11 cellular contexts compared by ENCODE assay signal in the genomic region with DNA sequence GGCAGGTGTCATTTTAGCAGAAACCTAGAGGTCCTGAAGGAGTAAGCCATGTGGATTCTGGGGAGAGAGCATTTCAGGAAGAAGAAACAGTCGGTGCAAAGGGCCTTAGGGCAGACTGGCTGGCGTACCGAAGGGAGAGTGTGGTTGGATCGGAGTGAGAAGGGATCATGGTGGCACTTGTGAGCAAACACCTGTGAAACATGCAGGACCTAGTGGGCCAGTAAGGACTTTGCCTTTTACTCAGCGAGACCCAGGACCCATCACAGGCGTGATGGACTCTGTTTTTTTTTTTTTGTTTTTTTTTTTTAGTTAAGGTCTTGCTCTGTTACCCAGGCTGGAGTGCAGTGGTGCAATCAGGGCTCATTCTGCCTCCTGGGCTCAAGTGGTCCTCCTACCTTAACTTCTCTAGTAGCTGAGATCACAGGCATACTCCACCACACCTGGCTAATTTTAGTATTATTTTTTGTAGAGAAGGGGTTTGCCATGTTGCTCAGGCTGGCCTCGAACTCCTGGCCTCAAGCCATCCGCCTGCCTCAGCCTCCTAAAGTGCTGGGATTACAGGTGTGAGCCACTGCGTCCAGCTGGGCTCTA. TPM values are rescaled to one million over a fixed set of nuclear protein-coding genes. Genes with fewer than 3 reads are reported as not detected.
DNase-seq lines count a peak whose midpoint lies in the region; ATAC-seq and TF ChIP-seq lines count a peak whose summit lies in the region.
"Had no signal": no experiment of that assay in that cellular context is flagged by ENCODE, and none has a peak within 500 bp of the region (broad histone marks: within the 10 kb centered on the region; RNA-seq: fewer than 3 reads in every experiment).

No MANE protein-coding gene starts in this region.

- peaks cover 14 to 15% of the 10 kb centered on the region in 2 donors for H3K4me1 Mint-ChIP-seq in stimulated activated naive B cell treated with anti-CD40 and anti-IgM and Interleukin-4, amounts not matched to agents 10 μg/mL and 1 μg/mL and 100 μg/mL, for 72 hours

- peaks cover 12% of the 10 kb centered on the region for H3K4me1 ChIP-seq in mammary epithelial cell (ENCODE audit: insufficient read depth, low read length)
- no peaks in the 10 kb centered on the region for H3K4me1 ChIP-seq in breast epithelium
- H3K4me1 ChIP-seq: pancreas had no signal

- no peak overlapping the region for H3K4me3 ChIP-seq in mammary epithelial cell (replicated peaks in 1 of 3; ENCODE audit: insufficient read depth in 1 of 3, low read depth in 2 of 3, low read length in 3 of 3)
- H3K4me3 ChIP-seq in breast epithelium, result no peak overlapping the region
- peak overlapping the region; percentile 1 for H3K4me3 ChIP-seq in fibroblast of mammary gland (ENCODE audit: control insufficient read depth, low read depth, low read length)
- H3K4me3 ChIP-seq: pancreas had no signal

- no peaks in the 10 kb centered on the region for H3K36me3 Mint-ChIP-seq in stimulated activated naive B cell treated with anti-CD40 and anti-IgM and Interleukin-4, amounts not matched to agents 10 μg/mL and 1 μg/mL and 100 μg/mL, for 72 hours

- BruUV-seq in mammary epithelial cell (replicated peaks; lab: Mats Ljungman, UMichigan), result no TSS peak

- CTCF ChIA-PET in mammary epithelial cell (lab: Charles Lee; ENCODE audit: low non-redundant PET), result no interaction called here

- peaks cover 0 to 11% of the 10 kb centered on the region in 2 donors for H3K27me3 Mint-ChIP-seq in stimulated activated naive B cell treated with anti-CD40 and anti-IgM and Interleukin-4, amounts not matched to agents 10 μg/mL and 1 μg/mL and 100 μg/mL, for 72 hours

- no peaks in the 10 kb centered on the region for H3K9me3 Mint-ChIP-seq in stimulated activated naive B cell treated with anti-CD40 and anti-IgM and Interleukin-4, amounts not matched to agents 10 μg/mL and 1 μg/mL and 100 μg/mL, for 72 hours
- H3K9me3 Mint-ChIP-seq: T-helper 1 cell treated with Interleukin-12 subunit alpha and Interleukin-12 subunit beta and Interleukin-4 antibody, amounts not matched to agents 30 μg/mL and 1 μg/mL, for 36 hours had no signal

- no peak overlapping the region for H3K27ac ChIP-seq in mammary epithelial cell (ENCODE audit: insufficient read depth, low read depth, low read length)
- no peak overlapping the region for H3K27ac ChIP-seq in breast epithelium

- H3K27ac Mint-ChIP-seq in stimulated activated naive B cell treated with anti-CD40 and anti-IgM and Interleukin-4, amounts not matched to agents 10 μg/mL and 1 μg/mL and 100 μg/mL, for 72 hours, result peak overlapping the region; percentile 79
- H3K27ac Mint-ChIP-seq: T-helper 1 cell treated with Interleukin-12 subunit alpha and Interleukin-12 subunit beta and Interleukin-4 antibody, amounts not matched to agents 30 μg/mL and 1 μg/mL, for 36 hours had no signal

- H3K79me2 ChIP-seq in mammary epithelial cell (ENCODE audit: insufficient read depth, low read length), result no peaks in the 10 kb centered on the region

- peak overlapping the region; percentile 26 to 40 for H3K4me3 Mint-ChIP-seq in stimulated activated naive B cell treated with anti-CD40 and anti-IgM and Interleukin-4, amounts not matched to agents 10 μg/mL and 1 μg/mL and 100 μg/mL, for 72 hours
- H3K4me3 Mint-ChIP-seq: T-helper 1 cell treated with Interleukin-12 subunit alpha and Interleukin-12 subunit beta and Interleukin-4 antibody, amounts not matched to agents 30 μg/mL and 1 μg/mL, for 36 hours had no signal

- DNase-seq in mammary epithelial cell, result no peak
- no peak for DNase-seq in breast epithelium (ENCODE audit: low spot score in 2 of 2)
- DNase-seq in fibroblast of mammary gland (ENCODE audit: low read depth), result no peak
- DNase-seq in stimulated activated naive B cell treated with anti-CD40 and anti-IgM and Interleukin-4, amounts not matched to agents 10 μg/mL and 1 μg/mL and 100 μg/mL, for 72 hours, result no peak
- DNase-seq in AG20443 (ENCODE audit: low spot score), result no peak
- no peak for DNase-seq in islet precursor cell
- DNase-seq: foreskin melanocyte, NCI-H774, pancreas had no signal

- TF ChIP-seq POLR2A in breast epithelium (IDR thresholded peaks at IDR 0.05), result no peak

- no peak for ATAC-seq in stimulated activated naive B cell treated with anti-CD40 and anti-IgM and Interleukin-4, amounts not matched to agents 10 μg/mL and 1 μg/mL and 100 μg/mL, for 72 hours (replicated peaks)

- dilution Hi-C loops in mammary epithelial cell (cut with HindIII; ENCODE audit: low sequenced_read_pairs), result no loop called here

- intact Hi-C loops in mammary epithelial cell (cut with micrococcal nuclease), result loop anchor here (2.0 kb wide), 1 partner anchor 19 kb away; a partner anchor contains a TSS
- intact Hi-C loops in breast epithelium (cut with DNase I; ENCODE audit: low total_unique reads), result no loop called here

- H4K20me1 ChIP-seq in mammary epithelial cell (ENCODE audit: insufficient read depth, low read length), result no peaks in the 10 kb centered on the region

- H3K36me3 ChIP-seq in mammary epithelial cell (ENCODE audit: insufficient read depth, low read length), result no peaks in the 10 kb centered on the region
- H3K36me3 ChIP-seq in breast epithelium, result no peaks in the 10 kb centered on the region
- H3K36me3 ChIP-seq: pancreas had no signal

- H3K9me3 ChIP-seq in mammary epithelial cell (replicated peaks; ENCODE audit: insufficient read depth, low read length) (no peaks in the 10 kb centered on the region), breast epithelium (no peaks in the 10 kb centered on the region)
- H3K9me3 ChIP-seq: pancreas had no signal

- peak overlapping the region; percentile 87 for H2AFZ ChIP-seq in mammary epithelial cell (ENCODE audit: low read depth, low read length)

- H3K4me2 ChIP-seq in mammary epithelial cell (ENCODE audit: insufficient read depth, low read depth, low read length), result peak overlapping the region; percentile 68

- no peak overlapping the region for H3K9ac ChIP-seq in mammary epithelial cell (ENCODE audit: insufficient read depth, low read length)

- TF ChIP-seq CTCF in mammary epithelial cell (conservative IDR thresholded peaks at IDR 0.05 in 1 of 2, IDR thresholded peaks at IDR 0.05 in 1 of 2; ENCODE audit: extremely low read depth in 1 of 2, insufficient read depth in 1 of 2, low read depth in 1 of 2, low read length in 2 of 2) (no peak), breast epithelium (IDR thresholded peaks at IDR 0.05) (no peak), fibroblast of mammary gland (conservative IDR thresholded peaks at IDR 0.05; ENCODE audit: control insufficient read depth, insufficient read depth, low read depth, low read length) (no peak)

- in situ Hi-C loops in mammary epithelial cell (cut with MboI; ENCODE audit: low sequenced_read_pairs in 2 of 2), result no loop called here

- no peaks in the 10 kb centered on the region for H3K27me3 ChIP-seq in mammary epithelial cell (ENCODE audit: insufficient read depth, low read length)
- no peaks in the 10 kb centered on the region for H3K27me3 ChIP-seq in breast epithelium
- H3K27me3 ChIP-seq: pancreas had no signal

- WGBS in mammary epithelial cell (ENCODE audit: low coverage, missing lambda C conversion rate), result 96% methylated on average over 5 of the region's 9 CpGs

RNA-seq across cellular contexts. Expression of a gene that starts 3.5 kb away (rescaled TPM):
- total RNA-seq in mammary epithelial cell (not detected), breast epithelium (not detected)
- polyA plus RNA-seq in mammary epithelial cell, result not detected
- not detected for polyA minus RNA-seq in mammary epithelial cell
- total RNA-seq: temporal lobe had no signal
- polyA plus RNA-seq: pancreas had no signal

RNA-seq across cellular contexts. Expression of a gene that starts 19.7 kb away (rescaled TPM):
- total RNA-seq in mammary epithelial cell (10 to 100 TPM; 16.5 to 50.7 TPM), breast epithelium (10 to 100 TPM; 55.2 to 68.5 (median 55.9) TPM)
- 18.4 TPM for polyA plus RNA-seq in mammary epithelial cell
- 31.7 TPM for polyA minus RNA-seq in mammary epithelial cell

RNA-seq across cellular contexts. Expression of a gene that starts 22.6 kb away (rescaled TPM):
- 100 to 1,000 TPM; 121 to 396 TPM for total RNA-seq in mammary epithelial cell
- polyA plus RNA-seq in mammary epithelial cell, result 262 TPM
- polyA minus RNA-seq in mammary epithelial cell, result 99.5 TPM
- 10 to 100 TPM; 50.1 to 64.5 (median 51.5) TPM for total RNA-seq in breast epithelium

RNA-seq across cellular contexts. Expression of a gene that starts 23.0 kb away (rescaled TPM):
- 10 to 100 TPM in 1 of 2 donors, 1 to 10 TPM in 1; 9.8 to 53.4 TPM for total RNA-seq in mammary epithelial cell
- 33.9 TPM for polyA plus RNA-seq in mammary epithelial cell
- polyA minus RNA-seq in mammary epithelial cell, result 34.5 TPM
- 10 to 100 TPM; 16.7 to 20.3 (median 19.7) TPM for total RNA-seq in breast epithelium

RNA-seq across cellular contexts. Expression of a gene that starts 41.6 kb away (rescaled TPM):
- total RNA-seq in mammary epithelial cell (100 to 1,000 TPM in 1 of 2 donors, 10 to 100 TPM in 1; 12.5 to 275 TPM), breast epithelium (10 to 100 TPM in 1 of 3 donors, 1 to 10 TPM in 2; 2.4 to 17.0 (median 7.2) TPM)
- polyA plus RNA-seq in mammary epithelial cell, result 31.6 TPM
- 236 TPM for polyA minus RNA-seq in mammary epithelial cell
- total RNA-seq: temporal lobe had no signal
